Comparison of ENCODE assay signal across 9 cellular contexts in the genomic region with DNA sequence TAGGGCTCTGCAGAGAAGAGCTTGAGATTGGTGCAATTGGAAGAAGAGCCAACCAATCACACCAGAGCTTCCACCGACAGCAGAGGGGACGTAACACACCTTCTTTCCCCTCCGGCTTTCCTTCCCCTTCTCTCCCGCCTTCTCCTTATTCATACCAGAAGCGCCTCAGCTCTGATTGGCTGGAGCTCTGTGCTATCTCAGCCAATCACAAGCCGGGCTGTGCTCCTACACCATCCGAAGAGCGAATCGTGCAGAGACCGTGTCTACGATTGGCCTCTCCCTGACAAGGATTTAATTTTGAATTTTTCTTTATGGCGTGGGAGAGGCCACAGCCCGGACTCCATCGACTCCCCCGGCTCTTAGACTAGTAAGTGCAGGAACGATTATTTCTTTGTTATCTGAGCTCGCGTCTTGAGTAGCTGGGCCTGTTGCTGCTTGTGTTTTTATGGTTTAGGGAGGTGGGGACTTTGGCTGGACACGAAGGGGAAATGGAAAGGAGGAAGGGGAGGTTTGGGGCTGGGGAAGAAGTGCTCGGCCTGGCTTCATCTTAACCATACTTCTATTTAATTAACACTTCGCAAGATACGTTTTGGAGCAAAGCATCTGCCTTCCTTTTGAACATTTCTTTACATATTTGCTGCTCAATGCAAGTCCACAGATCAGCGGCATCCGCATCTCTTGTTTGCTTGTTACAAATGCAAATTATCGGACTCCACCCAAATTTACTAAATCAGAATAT. TPM values are rescaled to one million over a fixed set of nuclear protein-coding genes. Genes with fewer than 3 reads are reported as not detected.
A peak's percentile ranks its signal among the peaks of the same experiment; 100 is the strongest.
DNase-seq lines count a peak whose midpoint lies in the region; ATAC-seq and TF ChIP-seq lines count a peak whose summit lies in the region.
"Had no signal": no experiment of that assay in that cellular context is flagged by ENCODE, and none has a peak within 500 bp of the region (broad histone marks: within the 10 kb centered on the region; RNA-seq: fewer than 3 reads in every experiment).

A gene (plus strand): TSS at position 308 of the 739 bp plus-strand sequence. CDS start 14,007 bp downstream, outside the sequence.

- no peak within 1 kb of the TSS for H3K27ac Mint-ChIP-seq in activated CD4-positive, alpha-beta T cell treated with anti-CD3 and anti-CD28 coated beads for 36 hours
- H3K27ac Mint-ChIP-seq: T-helper 1 cell treated with Interleukin-12 subunit alpha and Interleukin-12 subunit beta and Interleukin-4 antibody, amounts not matched to agents 30 μg/mL and 1 μg/mL, for 36 hours had no signal

- TF ChIP-seq CTCF in AG09319 (IDR thresholded peaks at IDR 0.05; ENCODE audit: low read depth, low read length): no peak
- no peak for TF ChIP-seq CTCF in coronary artery (IDR thresholded peaks at IDR 0.05)

- in situ Hi-C loops in GM18951 (cut with MboI; ENCODE audit: low sequenced_read_pairs, unreplicated experiment): no loop called here

- peak; percentile 100 for DNase-seq in AG09319 (ENCODE audit: extremely low read depth, low read depth)
- peak; percentile 100 for DNase-seq in NCI-H510A (lab: John Stamatoyannopoulos, UW)
- peak; percentile 96 for DNase-seq in activated CD4-positive, alpha-beta T cell treated with anti-CD3 and anti-CD28 coated beads for 36 hours
- no peak for DNase-seq in coronary artery (ENCODE audit: low spot score)
- DNase-seq in left colon: peak; percentile 92 to 98
- peak; percentile 79 to 84 for DNase-seq in stimulated activated CD4-positive, alpha-beta T cell treated with anti-CD3 and anti-CD28 coated beads, Interleukin-2, amount 100 ng/mL, for 48 hours

- peak within 1 kb of the TSS; percentile 59 to 83 for H3K27ac ChIP-seq in coronary artery

- intact Hi-C loops in activated CD4-positive, alpha-beta T cell treated with anti-CD3 and anti-CD28 coated beads for 36 hours (cut with DNase I, micrococcal nuclease): loop anchor here (1.0 to 10.0 kb wide), 19 partner anchors 48 to 1237 kb away; a partner anchor contains a TSS
- intact Hi-C loops in left colon (cut with DNase I, micrococcal nuclease): no loop called here

- H3K4me3 Mint-ChIP-seq in activated CD4-positive, alpha-beta T cell treated with anti-CD3 and anti-CD28 coated beads for 36 hours: no peak within 1 kb of the TSS
- H3K4me3 Mint-ChIP-seq: T-helper 1 cell treated with Interleukin-12 subunit alpha and Interleukin-12 subunit beta and Interleukin-4 antibody, amounts not matched to agents 30 μg/mL and 1 μg/mL, for 36 hours had no signal

- peak within 1 kb of the TSS; percentile 85 for H3K4me3 ChIP-seq in coronary artery

- CTCF ChIA-PET in activated CD4-positive, alpha-beta T cell treated with anti-CD3 and anti-CD28 coated beads for 36 hours (lab: Charles Lee): interaction anchor here (0.6 to 1.9 kb wide), 7 partner anchors 8 to 575 kb away, joined by 3 to 8 read pairs (median 4); a partner anchor contains a TSS

- H3K36me3 Mint-ChIP-seq in activated CD4-positive, alpha-beta T cell treated with anti-CD3 and anti-CD28 coated beads for 36 hours (ENCODE audit: low read depth): peaks cover 6% of the 10 kb centered on the region

- peaks cover 37% of the 10 kb centered on the region for H3K4me1 Mint-ChIP-seq in activated CD4-positive, alpha-beta T cell treated with anti-CD3 and anti-CD28 coated beads for 36 hours

- ATAC-seq in HG03139 (IDR thresholded peaks at IDR 0.05; ENCODE audit: unreplicated experiment) (peak; percentile 78), left colon (peak; percentile 86)
- peak; percentile 89 for ATAC-seq in activated CD4-positive, alpha-beta T cell treated with anti-CD3 and anti-CD28 coated beads for 36 hours

- POLR2A ChIA-PET in activated CD4-positive, alpha-beta T cell treated with anti-CD3 and anti-CD28 coated beads for 36 hours (lab: Charles Lee): interaction anchor here (0.5 to 2.4 kb wide), 14 partner anchors 9 to 785 kb away, joined by 3 to 27 read pairs (median 3); a partner anchor contains a TSS

- H3K9me3 Mint-ChIP-seq in activated CD4-positive, alpha-beta T cell treated with anti-CD3 and anti-CD28 coated beads for 36 hours (ENCODE audit: low read depth): no peaks in the 10 kb centered on the region
- H3K9me3 Mint-ChIP-seq: T-helper 1 cell treated with Interleukin-12 subunit alpha and Interleukin-12 subunit beta and Interleukin-4 antibody, amounts not matched to agents 30 μg/mL and 1 μg/mL, for 36 hours had no signal

- H3K27me3 Mint-ChIP-seq in activated CD4-positive, alpha-beta T cell treated with anti-CD3 and anti-CD28 coated beads for 36 hours: no peaks in the 10 kb centered on the region

- peak; percentile 41 for TF ChIP-seq POLR2A in GM18951 (IDR thresholded peaks at IDR 0.05; ENCODE audit: extremely low read depth, insufficient read depth, insufficient read length)

RNA-seq across cellular contexts. Expression of the gene that starts here (rescaled TPM):
- total RNA-seq in activated CD4-positive, alpha-beta T cell treated with anti-CD3 and anti-CD28 coated beads for 36 hours: 10 to 100 TPM; 73.6 to 95.9 TPM
- 1 to 10 TPM; 2.9 to 8.4 TPM for total RNA-seq in left colon

Comparison
In these comparisons a context has a peak if more than half of its experiments do, and no peak if none do; other contexts are left out.
1. RNA of the gene that starts here (total RNA-seq): 73.6 to 95.9 TPM in activated CD4-positive, alpha-beta T cell treated with anti-CD3 and anti-CD28 coated beads for 36 hours; 2.9 to 8.4 TPM in left colon; every median in the first group is over 4 times any median in the second.
2. intact Hi-C loops: an anchor here in activated CD4-positive, alpha-beta T cell treated with anti-CD3 and anti-CD28 coated beads for 36 hours (1.0 to 10.0 kb wide); none called in left colon.
3. Peak in every context shown above with its lines, with median percentiles within 50 percentile points of each other: ATAC-seq.